Comparison of ENCODE assay signal across 1 cellular context in genomic region chr6:131807644-131808459, GRCh38.
TF ChIP-seq lines count a peak whose summit lies in the region.

TSS of gene ENPP1 (plus strand) at chr6:131808020. CDS start at chr6:131808036, 16 bp downstream.

TF ChIP-seq in HEK293, 187 proteins besides CTCF, POLR2A, EP300 and RAD21 (continued from another document):
- TF ChIP-seq, protein P1, sequence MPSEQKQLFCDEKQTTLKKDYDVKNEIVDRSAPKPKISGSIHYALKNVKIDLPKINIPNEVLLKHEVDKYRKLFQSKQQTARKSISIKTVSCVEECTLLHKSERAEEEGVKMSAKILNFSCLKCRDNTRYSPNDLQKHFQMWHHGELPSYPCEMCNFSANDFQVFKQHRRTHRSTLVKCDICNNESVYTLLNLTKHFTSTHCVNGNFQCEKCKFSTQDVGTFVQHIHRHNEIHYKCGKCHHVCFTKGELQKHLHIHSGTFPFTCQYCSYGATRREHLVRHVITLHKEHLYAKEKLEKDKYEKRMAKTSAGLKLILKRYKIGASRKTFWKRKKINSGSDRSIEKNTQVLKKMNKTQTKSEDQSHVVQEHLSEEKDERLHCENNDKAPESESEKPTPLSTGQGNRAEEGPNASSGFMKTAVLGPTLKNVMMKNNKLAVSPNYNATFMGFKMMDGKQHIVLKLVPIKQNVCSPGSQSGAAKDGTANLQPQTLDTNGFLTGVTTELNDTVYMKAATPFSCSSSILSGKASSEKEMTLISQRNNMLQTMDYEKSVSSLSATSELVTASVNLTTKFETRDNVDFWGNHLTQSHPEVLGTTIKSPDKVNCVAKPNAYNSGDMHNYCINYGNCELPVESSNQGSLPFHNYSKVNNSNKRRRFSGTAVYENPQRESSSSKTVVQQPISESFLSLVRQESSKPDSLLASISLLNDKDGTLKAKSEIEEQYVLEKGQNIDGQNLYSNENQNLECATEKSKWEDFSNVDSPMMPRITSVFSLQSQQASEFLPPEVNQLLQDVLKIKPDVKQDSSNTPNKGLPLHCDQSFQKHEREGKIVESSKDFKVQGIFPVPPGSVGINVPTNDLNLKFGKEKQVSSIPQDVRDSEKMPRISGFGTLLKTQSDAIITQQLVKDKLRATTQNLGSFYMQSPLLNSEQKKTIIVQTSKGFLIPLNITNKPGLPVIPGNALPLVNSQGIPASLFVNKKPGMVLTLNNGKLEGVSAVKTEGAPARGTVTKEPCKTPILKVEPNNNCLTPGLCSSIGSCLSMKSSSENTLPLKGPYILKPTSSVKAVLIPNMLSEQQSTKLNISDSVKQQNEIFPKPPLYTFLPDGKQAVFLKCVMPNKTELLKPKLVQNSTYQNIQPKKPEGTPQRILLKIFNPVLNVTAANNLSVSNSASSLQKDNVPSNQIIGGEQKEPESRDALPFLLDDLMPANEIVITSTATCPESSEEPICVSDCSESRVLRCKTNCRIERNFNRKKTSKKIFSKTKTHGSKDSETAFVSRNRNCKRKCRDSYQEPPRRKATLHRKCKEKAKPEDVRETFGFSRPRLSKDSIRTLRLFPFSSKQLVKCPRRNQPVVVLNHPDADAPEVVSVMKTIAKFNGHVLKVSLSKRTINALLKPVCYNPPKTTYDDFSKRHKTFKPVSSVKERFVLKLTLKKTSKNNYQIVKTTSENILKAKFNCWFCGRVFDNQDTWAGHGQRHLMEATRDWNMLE (tag by site-specific recombination; conservative IDR thresholded peaks at IDR 0.05; ENCODE audit: low read depth) = no peak
- TF ChIP-seq PRDM2 (tag by site-specific recombination; IDR thresholded peaks at IDR 0.05; ENCODE audit: borderline replicate concordance) (no peak), ZNF513 (tag by site-specific recombination; IDR thresholded peaks at IDR 0.05) (no peak), KLF1 (tag by site-specific recombination; IDR thresholded peaks at IDR 0.05) (peak; percentile 67; the same call in 1 of the 2 replicates), ZNF747 (tag by site-specific recombination; IDR thresholded peaks at IDR 0.05) (no peak), SP7 (tag by site-specific recombination; IDR thresholded peaks at IDR 0.05) (peak; percentile 63; the same call in 1 of the 2 replicates), ZNF645 (tag by site-specific recombination; IDR thresholded peaks at IDR 0.05) (no peak), OVOL3 (tag by site-specific recombination; IDR thresholded peaks at IDR 0.05) (no peak), ZNF629 (tag by site-specific recombination; IDR thresholded peaks at IDR 0.05) (peak; percentile 10), ZBTB17 (tag by site-specific recombination; IDR thresholded peaks at IDR 0.05) (peak; percentile 45; the same call in 1 of the 2 replicates), SP2 (tag by site-specific recombination; IDR thresholded peaks at IDR 0.05) (peak; percentile 28; the same call in 1 of the 2 replicates), ZNF155 (tag by site-specific recombination; IDR thresholded peaks at IDR 0.05) (no peak), OSR2 (tag by site-specific recombination; IDR thresholded peaks at IDR 0.05) (no peak), ZNF837 (tag by site-specific recombination; IDR thresholded peaks at IDR 0.05) (no peak)
- TF ChIP-seq, protein P2, sequence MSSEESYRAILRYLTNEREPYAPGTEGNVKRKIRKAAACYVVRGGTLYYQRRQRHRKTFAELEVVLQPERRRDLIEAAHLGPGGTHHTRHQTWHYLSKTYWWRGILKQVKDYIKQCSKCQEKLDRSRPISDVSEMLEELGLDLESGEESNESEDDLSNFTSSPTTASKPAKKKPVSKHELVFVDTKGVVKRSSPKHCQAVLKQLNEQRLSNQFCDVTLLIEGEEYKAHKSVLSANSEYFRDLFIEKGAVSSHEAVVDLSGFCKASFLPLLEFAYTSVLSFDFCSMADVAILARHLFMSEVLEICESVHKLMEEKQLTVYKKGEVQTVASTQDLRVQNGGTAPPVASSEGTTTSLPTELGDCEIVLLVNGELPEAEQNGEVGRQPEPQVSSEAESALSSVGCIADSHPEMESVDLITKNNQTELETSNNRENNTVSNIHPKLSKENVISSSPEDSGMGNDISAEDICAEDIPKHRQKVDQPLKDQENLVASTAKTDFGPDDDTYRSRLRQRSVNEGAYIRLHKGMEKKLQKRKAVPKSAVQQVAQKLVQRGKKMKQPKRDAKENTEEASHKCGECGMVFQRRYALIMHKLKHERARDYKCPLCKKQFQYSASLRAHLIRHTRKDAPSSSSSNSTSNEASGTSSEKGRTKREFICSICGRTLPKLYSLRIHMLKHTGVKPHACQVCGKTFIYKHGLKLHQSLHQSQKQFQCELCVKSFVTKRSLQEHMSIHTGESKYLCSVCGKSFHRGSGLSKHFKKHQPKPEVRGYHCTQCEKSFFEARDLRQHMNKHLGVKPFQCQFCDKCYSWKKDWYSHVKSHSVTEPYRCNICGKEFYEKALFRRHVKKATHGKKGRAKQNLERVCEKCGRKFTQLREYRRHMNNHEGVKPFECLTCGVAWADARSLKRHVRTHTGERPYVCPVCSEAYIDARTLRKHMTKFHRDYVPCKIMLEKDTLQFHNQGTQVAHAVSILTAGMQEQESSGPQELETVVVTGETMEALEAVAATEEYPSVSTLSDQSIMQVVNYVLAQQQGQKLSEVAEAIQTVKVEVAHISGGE (tag by site-specific recombination; conservative IDR thresholded peaks at IDR 0.05; ENCODE audit: low read depth) = peak; percentile 84
